ENCODE assay signal across 1 cellular context in genomic region chr17:1716912-1717695, GRCh38.
TF ChIP-seq lines count a peak whose summit lies in the region.

No MANE protein-coding gene starts in this region.

TF ChIP-seq in K562, 482 proteins besides CTCF, POLR2A, EP300 and RAD21 (continued from another document and continues in another):
- TF ChIP-seq, protein P1, sequence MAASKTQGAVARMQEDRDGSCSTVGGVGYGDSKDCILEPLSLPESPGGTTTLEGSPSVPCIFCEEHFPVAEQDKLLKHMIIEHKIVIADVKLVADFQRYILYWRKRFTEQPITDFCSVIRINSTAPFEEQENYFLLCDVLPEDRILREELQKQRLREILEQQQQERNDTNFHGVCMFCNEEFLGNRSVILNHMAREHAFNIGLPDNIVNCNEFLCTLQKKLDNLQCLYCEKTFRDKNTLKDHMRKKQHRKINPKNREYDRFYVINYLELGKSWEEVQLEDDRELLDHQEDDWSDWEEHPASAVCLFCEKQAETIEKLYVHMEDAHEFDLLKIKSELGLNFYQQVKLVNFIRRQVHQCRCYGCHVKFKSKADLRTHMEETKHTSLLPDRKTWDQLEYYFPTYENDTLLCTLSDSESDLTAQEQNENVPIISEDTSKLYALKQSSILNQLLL (CRISPR knock-in tag; IDR thresholded peaks at IDR 0.05; ENCODE audit: borderline replicate concordance), result no peak
- TF ChIP-seq KHSRP (IDR thresholded peaks at IDR 0.05) (no peak), SUPT5H (IDR thresholded peaks at IDR 0.05) (0 out of 2 replicates have a peak, but pooled peaks have one; percentile 60), ETS2 (tag; IDR thresholded peaks at IDR 0.05; ENCODE audit: borderline replicate concordance, poor library complexity, severe bottlenecking) (no peak), IRF9 (tag; IDR thresholded peaks at IDR 0.05) (no peak), SMARCB1 (IDR thresholded peaks at IDR 0.05; ENCODE audit: insufficient read length, low read depth) (no peak), SNRNP70 (optimal IDR thresholded peaks at IDR 0.05; ENCODE audit: low read depth, low read length) (no peak), KAT2B (IDR thresholded peaks at IDR 0.05; ENCODE audit: low read depth, low read length) (no peak), MCM5 (IDR thresholded peaks at IDR 0.05; ENCODE audit: low read depth) (no peak), ZBED1 (IDR thresholded peaks at IDR 0.05) (no peak), ZBTB2 (IDR thresholded peaks at IDR 0.05) (no peak), VEZF1 (CRISPR knock-in tag; IDR thresholded peaks at IDR 0.05) (peak; percentile 49), TAF7 (tag; IDR thresholded peaks at IDR 0.05) (no peak), GTF2F1 (IDR thresholded peaks at IDR 0.05; ENCODE audit: low read depth, low read length) (no peak), BDP1 (IDR thresholded peaks at IDR 0.05; ENCODE audit: insufficient read depth, insufficient read length) (no peak), FOXO4 (CRISPR knock-in tag; IDR thresholded peaks at IDR 0.05) (no peak), MAFF (IDR thresholded peaks at IDR 0.05; ENCODE audit: low read length) (peak; percentile 90), SRSF7 (optimal IDR thresholded peaks at IDR 0.05; ENCODE audit: low read depth, low read length) (no peak), NUFIP1 (IDR thresholded peaks at IDR 0.05; ENCODE audit: partially characterized antibody) (no peak), HINFP (tag; conservative IDR thresholded peaks at IDR 0.05; ENCODE audit: low read depth) (no peak), ILK (tag; IDR thresholded peaks at IDR 0.05; ENCODE audit: borderline replicate concordance, low read depth) (no peak), ZFPM2 (CRISPR knock-in tag; IDR thresholded peaks at IDR 0.05) (no peak), PHF20 (IDR thresholded peaks at IDR 0.05; ENCODE audit: partially characterized antibody) (no peak), EGR1 (conservative IDR thresholded peaks at IDR 0.05) (no peak), ZHX1 (conservative IDR thresholded peaks at IDR 0.05; ENCODE audit: low read length) (no peak), C11orf30 (IDR thresholded peaks at IDR 0.05; ENCODE audit: low read depth) (peak; percentile 95), SAFB2 (IDR thresholded peaks at IDR 0.05; ENCODE audit: borderline replicate concordance, low read depth, low read length, severe bottlenecking) (no peak), CBFA2T2 (conservative IDR thresholded peaks at IDR 0.05) (peak; percentile 29), ZNF785 (CRISPR knock-in tag; IDR thresholded peaks at IDR 0.05) (no peak), HOXB6 (CRISPR knock-in tag; IDR thresholded peaks at IDR 0.05; ENCODE audit: borderline replicate concordance) (no peak), PPARD (CRISPR knock-in tag; IDR thresholded peaks at IDR 0.05) (no peak), ZNF143 (CRISPR knock-in tag; IDR thresholded peaks at IDR 0.05) (no peak), KDM2B (CRISPR knock-in tag; IDR thresholded peaks at IDR 0.05) (no peak)
- TF ChIP-seq, protein P2, sequence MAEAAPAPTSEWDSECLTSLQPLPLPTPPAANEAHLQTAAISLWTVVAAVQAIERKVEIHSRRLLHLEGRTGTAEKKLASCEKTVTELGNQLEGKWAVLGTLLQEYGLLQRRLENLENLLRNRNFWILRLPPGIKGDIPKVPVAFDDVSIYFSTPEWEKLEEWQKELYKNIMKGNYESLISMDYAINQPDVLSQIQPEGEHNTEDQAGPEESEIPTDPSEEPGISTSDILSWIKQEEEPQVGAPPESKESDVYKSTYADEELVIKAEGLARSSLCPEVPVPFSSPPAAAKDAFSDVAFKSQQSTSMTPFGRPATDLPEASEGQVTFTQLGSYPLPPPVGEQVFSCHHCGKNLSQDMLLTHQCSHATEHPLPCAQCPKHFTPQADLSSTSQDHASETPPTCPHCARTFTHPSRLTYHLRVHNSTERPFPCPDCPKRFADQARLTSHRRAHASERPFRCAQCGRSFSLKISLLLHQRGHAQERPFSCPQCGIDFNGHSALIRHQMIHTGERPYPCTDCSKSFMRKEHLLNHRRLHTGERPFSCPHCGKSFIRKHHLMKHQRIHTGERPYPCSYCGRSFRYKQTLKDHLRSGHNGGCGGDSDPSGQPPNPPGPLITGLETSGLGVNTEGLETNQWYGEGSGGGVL (CRISPR knock-in tag; IDR thresholded peaks at IDR 0.05), result no peak
- TF ChIP-seq, protein P3, sequence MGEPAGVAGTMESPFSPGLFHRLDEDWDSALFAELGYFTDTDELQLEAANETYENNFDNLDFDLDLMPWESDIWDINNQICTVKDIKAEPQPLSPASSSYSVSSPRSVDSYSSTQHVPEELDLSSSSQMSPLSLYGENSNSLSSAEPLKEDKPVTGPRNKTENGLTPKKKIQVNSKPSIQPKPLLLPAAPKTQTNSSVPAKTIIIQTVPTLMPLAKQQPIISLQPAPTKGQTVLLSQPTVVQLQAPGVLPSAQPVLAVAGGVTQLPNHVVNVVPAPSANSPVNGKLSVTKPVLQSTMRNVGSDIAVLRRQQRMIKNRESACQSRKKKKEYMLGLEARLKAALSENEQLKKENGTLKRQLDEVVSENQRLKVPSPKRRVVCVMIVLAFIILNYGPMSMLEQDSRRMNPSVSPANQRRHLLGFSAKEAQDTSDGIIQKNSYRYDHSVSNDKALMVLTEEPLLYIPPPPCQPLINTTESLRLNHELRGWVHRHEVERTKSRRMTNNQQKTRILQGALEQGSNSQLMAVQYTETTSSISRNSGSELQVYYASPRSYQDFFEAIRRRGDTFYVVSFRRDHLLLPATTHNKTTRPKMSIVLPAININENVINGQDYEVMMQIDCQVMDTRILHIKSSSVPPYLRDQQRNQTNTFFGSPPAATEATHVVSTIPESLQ (CRISPR knock-in tag; IDR thresholded peaks at IDR 0.05), result no peak
- TF ChIP-seq, protein P4, sequence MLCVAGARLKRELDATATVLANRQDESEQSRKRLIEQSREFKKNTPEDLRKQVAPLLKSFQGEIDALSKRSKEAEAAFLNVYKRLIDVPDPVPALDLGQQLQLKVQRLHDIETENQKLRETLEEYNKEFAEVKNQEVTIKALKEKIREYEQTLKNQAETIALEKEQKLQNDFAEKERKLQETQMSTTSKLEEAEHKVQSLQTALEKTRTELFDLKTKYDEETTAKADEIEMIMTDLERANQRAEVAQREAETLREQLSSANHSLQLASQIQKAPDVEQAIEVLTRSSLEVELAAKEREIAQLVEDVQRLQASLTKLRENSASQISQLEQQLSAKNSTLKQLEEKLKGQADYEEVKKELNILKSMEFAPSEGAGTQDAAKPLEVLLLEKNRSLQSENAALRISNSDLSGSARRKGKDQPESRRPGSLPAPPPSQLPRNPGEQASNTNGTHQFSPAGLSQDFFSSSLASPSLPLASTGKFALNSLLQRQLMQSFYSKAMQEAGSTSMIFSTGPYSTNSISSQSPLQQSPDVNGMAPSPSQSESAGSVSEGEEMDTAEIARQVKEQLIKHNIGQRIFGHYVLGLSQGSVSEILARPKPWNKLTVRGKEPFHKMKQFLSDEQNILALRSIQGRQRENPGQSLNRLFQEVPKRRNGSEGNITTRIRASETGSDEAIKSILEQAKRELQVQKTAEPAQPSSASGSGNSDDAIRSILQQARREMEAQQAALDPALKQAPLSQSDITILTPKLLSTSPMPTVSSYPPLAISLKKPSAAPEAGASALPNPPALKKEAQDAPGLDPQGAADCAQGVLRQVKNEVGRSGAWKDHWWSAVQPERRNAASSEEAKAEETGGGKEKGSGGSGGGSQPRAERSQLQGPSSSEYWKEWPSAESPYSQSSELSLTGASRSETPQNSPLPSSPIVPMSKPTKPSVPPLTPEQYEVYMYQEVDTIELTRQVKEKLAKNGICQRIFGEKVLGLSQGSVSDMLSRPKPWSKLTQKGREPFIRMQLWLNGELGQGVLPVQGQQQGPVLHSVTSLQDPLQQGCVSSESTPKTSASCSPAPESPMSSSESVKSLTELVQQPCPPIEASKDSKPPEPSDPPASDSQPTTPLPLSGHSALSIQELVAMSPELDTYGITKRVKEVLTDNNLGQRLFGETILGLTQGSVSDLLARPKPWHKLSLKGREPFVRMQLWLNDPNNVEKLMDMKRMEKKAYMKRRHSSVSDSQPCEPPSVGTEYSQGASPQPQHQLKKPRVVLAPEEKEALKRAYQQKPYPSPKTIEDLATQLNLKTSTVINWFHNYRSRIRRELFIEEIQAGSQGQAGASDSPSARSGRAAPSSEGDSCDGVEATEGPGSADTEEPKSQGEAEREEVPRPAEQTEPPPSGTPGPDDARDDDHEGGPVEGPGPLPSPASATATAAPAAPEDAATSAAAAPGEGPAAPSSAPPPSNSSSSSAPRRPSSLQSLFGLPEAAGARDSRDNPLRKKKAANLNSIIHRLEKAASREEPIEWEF (CRISPR knock-in tag; IDR thresholded peaks at IDR 0.05), result no peak
- TF ChIP-seq, protein P5, sequence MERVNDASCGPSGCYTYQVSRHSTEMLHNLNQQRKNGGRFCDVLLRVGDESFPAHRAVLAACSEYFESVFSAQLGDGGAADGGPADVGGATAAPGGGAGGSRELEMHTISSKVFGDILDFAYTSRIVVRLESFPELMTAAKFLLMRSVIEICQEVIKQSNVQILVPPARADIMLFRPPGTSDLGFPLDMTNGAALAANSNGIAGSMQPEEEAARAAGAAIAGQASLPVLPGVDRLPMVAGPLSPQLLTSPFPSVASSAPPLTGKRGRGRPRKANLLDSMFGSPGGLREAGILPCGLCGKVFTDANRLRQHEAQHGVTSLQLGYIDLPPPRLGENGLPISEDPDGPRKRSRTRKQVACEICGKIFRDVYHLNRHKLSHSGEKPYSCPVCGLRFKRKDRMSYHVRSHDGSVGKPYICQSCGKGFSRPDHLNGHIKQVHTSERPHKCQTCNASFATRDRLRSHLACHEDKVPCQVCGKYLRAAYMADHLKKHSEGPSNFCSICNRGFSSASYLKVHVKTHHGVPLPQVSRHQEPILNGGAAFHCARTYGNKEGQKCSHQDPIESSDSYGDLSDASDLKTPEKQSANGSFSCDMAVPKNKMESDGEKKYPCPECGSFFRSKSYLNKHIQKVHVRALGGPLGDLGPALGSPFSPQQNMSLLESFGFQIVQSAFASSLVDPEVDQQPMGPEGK (CRISPR knock-in tag; IDR thresholded peaks at IDR 0.05; ENCODE audit: borderline replicate concordance), result no peak
